Comparison of ENCODE assay signal across 9 cellular contexts in the genomic region with DNA sequence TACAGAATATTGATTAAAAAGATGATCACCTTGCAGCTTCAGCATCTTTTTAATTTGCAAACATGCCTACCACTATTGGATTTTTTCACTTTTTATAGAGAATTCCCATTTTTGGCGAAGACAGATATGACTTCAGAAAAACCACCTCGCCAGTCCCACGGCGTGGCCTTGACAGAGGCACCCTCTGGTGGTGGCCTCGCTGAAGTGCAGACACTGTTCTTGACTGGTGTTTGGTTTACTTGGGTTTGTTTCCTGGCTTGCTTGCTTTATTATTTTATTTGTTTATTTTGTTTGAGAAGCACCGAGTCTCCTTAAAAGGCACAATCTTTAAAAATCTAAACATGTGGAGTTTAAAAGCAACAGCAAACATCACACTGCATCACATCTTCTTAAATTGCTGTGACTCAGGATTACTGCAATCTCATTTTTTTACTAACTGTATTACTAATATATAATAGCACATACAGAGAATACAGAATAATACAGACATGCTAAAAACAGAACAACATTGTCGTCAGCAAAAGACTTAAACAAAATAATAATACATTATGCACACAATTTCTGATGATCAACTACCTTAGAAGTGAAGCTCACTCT. TPM values are rescaled to one million over a fixed set of nuclear protein-coding genes. Genes with fewer than 3 reads are reported as not detected.
DNase-seq lines count a peak whose midpoint lies in the region; ATAC-seq and TF ChIP-seq lines count a peak whose summit lies in the region.
"Had no signal": no experiment of that assay in that cellular context is flagged by ENCODE, and none has a peak within 500 bp of the region (broad histone marks: within the 10 kb centered on the region; RNA-seq: fewer than 3 reads in every experiment).

No MANE protein-coding gene starts in this region.

- H3K36me3 ChIP-seq in naive thymus-derived CD4-positive, alpha-beta T cell (ENCODE audit: control insufficient read depth in 2 of 3, insufficient read depth in 3 of 3, low read length in 3 of 3) = no peaks in the 10 kb centered on the region

- POLR2A ChIA-PET in naive thymus-derived CD4-positive, alpha-beta T cell (lab: Charles Lee) = no interaction called here

- no peak overlapping the region for H3K27ac Mint-ChIP-seq in naive thymus-derived CD4-positive, alpha-beta T cell
- no peak overlapping the region for H3K27ac Mint-ChIP-seq in stimulated activated naive CD8-positive, alpha-beta T cell treated with anti-CD3 and anti-CD28 coated beads, Interleukin-15, amount 100 ng/mL, for 72 hours

- H3K9me3 ChIP-seq in naive thymus-derived CD4-positive, alpha-beta T cell (ENCODE audit: control insufficient read depth in 2 of 3, low read length in 3 of 3) = no peaks in the 10 kb centered on the region

- no peaks in the 10 kb centered on the region for H3K27me3 ChIP-seq in naive thymus-derived CD4-positive, alpha-beta T cell (ENCODE audit: control insufficient read depth in 2 of 2, insufficient read depth in 2 of 2, low read length in 2 of 2)

- DNase-seq in Ammon's horn (ENCODE audit: low spot score) (peak; percentile 68), NCI-H345 treated with DMSO at 0.1 percent for 48 hours (lab: John Stamatoyannopoulos, UW; ENCODE audit: unreplicated experiment) (peak; percentile 19), epithelial cell of esophagus (ENCODE audit: low read depth) (peak; percentile 62)
- peak; percentile 8 to 9 for DNase-seq in activated CD8-positive, alpha-beta memory T cell treated with anti-CD3 and anti-CD28 coated beads for 4 hours (ENCODE audit: low read depth in 2 of 2)
- DNase-seq in naive thymus-derived CD4-positive, alpha-beta T cell = peak in 7 of 9 donors; percentile 19 to 49 (median 31)
- DNase-seq in stimulated activated naive CD8-positive, alpha-beta T cell treated with anti-CD3 and anti-CD28 coated beads, Interleukin-15, amount 100 ng/mL, for 72 hours = peak; percentile 32 to 37

- H3K4me1 ChIP-seq in naive thymus-derived CD4-positive, alpha-beta T cell (ENCODE audit: control insufficient read depth in 2 of 2, insufficient read depth in 2 of 2, low read length in 2 of 2) = no peaks in the 10 kb centered on the region

- H3K4me3 Mint-ChIP-seq in naive thymus-derived CD4-positive, alpha-beta T cell = no peak overlapping the region
- H3K4me3 Mint-ChIP-seq in stimulated activated naive CD8-positive, alpha-beta T cell treated with anti-CD3 and anti-CD28 coated beads, Interleukin-15, amount 100 ng/mL, for 72 hours = no peak overlapping the region

- ATAC-seq in GM18519 (IDR thresholded peaks at IDR 0.05; ENCODE audit: low FRiP score, unreplicated experiment) (peak; percentile 91), HG02981 (IDR thresholded peaks at IDR 0.05; ENCODE audit: unreplicated experiment) (peak; percentile 93)
- ATAC-seq in naive thymus-derived CD4-positive, alpha-beta T cell = peak; percentile 73
- ATAC-seq in stimulated activated naive CD8-positive, alpha-beta T cell treated with anti-CD3 and anti-CD28 coated beads, Interleukin-15, amount 100 ng/mL, for 72 hours = peak; percentile 61

- TF ChIP-seq CTCF in epithelial cell of esophagus (IDR thresholded peaks at IDR 0.05; ENCODE audit: insufficient read depth, low read depth, low read length, missing control alignments) = peak; percentile 99

- no peaks in the 10 kb centered on the region for H3K4me1 Mint-ChIP-seq in naive thymus-derived CD4-positive, alpha-beta T cell
- H3K4me1 Mint-ChIP-seq in stimulated activated naive CD8-positive, alpha-beta T cell treated with anti-CD3 and anti-CD28 coated beads, Interleukin-15, amount 100 ng/mL, for 72 hours = no peaks in the 10 kb centered on the region

- H3K4me3 ChIP-seq in epithelial cell of esophagus (ENCODE audit: low read length) = no peak overlapping the region
- H3K4me3 ChIP-seq in naive thymus-derived CD4-positive, alpha-beta T cell (ENCODE audit: low read length) = no peak overlapping the region
- H3K4me3 ChIP-seq: SK-N-MC had no signal

- intact Hi-C loops in naive thymus-derived CD4-positive, alpha-beta T cell (cut with micrococcal nuclease) = loop anchor here (1.0 to 5.0 kb wide), 5 partner anchors 54 to 1188 kb away; no protein-coding TSS in a partner anchor

- no peaks in the 10 kb centered on the region for H3K36me3 Mint-ChIP-seq in naive thymus-derived CD4-positive, alpha-beta T cell

- H3K27me3 Mint-ChIP-seq in naive thymus-derived CD4-positive, alpha-beta T cell = no peaks in the 10 kb centered on the region
- H3K27me3 Mint-ChIP-seq in stimulated activated naive CD8-positive, alpha-beta T cell treated with anti-CD3 and anti-CD28 coated beads, Interleukin-15, amount 100 ng/mL, for 72 hours = no peaks in the 10 kb centered on the region

- no peaks in the 10 kb centered on the region for H3K9me3 Mint-ChIP-seq in naive thymus-derived CD4-positive, alpha-beta T cell
- H3K9me3 Mint-ChIP-seq in stimulated activated naive CD8-positive, alpha-beta T cell treated with anti-CD3 and anti-CD28 coated beads, Interleukin-15, amount 100 ng/mL, for 72 hours = no peaks in the 10 kb centered on the region

- CTCF ChIA-PET in naive thymus-derived CD4-positive, alpha-beta T cell (lab: Charles Lee) = no interaction called here

- no peak overlapping the region for H3K27ac ChIP-seq in naive thymus-derived CD4-positive, alpha-beta T cell (ENCODE audit: low read depth, low read length)
- H3K27ac ChIP-seq: SK-N-MC had no signal

RNA-seq across cellular contexts. Expression of a gene that starts 13.1 kb away (rescaled TPM):
- total RNA-seq in naive thymus-derived CD4-positive, alpha-beta T cell = not detected
- polyA plus RNA-seq in naive thymus-derived CD4-positive, alpha-beta T cell = not detected

RNA-seq across cellular contexts. Expression of a gene that starts 33.3 kb away (rescaled TPM):
- not detected for total RNA-seq in naive thymus-derived CD4-positive, alpha-beta T cell
- polyA plus RNA-seq in naive thymus-derived CD4-positive, alpha-beta T cell = not detected

Comparison
In these comparisons a context has a peak if more than half of its experiments do, and no peak if none do; other contexts are left out.
1. DNase-seq: peak in every context shown above with its lines; median percentile 68 in Ammon's horn; 62 in epithelial cell of esophagus; 34 in stimulated activated naive CD8-positive, alpha-beta T cell treated with anti-CD3 and anti-CD28 coated beads, Interleukin-15, amount 100 ng/mL, for 72 hours; 31 in naive thymus-derived CD4-positive, alpha-beta T cell; 19 in NCI-H345 treated with DMSO at 0.1 percent for 48 hours; 8 in activated CD8-positive, alpha-beta memory T cell treated with anti-CD3 and anti-CD28 coated beads for 4 hours.